10 cellular contexts compared by ENCODE assay signal in genomic region chr4:98656443-98656842, GRCh38. TPM values are rescaled to one million over a fixed set of nuclear protein-coding genes. Genes with fewer than 3 reads are reported as not detected.
A peak's percentile ranks its signal among the peaks of the same experiment; 100 is the strongest.
DNase-seq lines count a peak whose midpoint lies in the region; ATAC-seq and TF ChIP-seq lines count a peak whose summit lies in the region.
"Had no signal": no experiment of that assay in that cellular context is flagged by ENCODE, and none has a peak within 500 bp of the region (broad histone marks: within the 10 kb centered on the region; RNA-seq: fewer than 3 reads in every experiment).

No MANE protein-coding gene starts in this region.

- TF ChIP-seq POLR2A in tibial nerve (IDR thresholded peaks at IDR 0.05), result no peak

- peaks cover 64% of the 10 kb centered on the region for H3K4me1 ChIP-seq in adipocyte (ENCODE audit: control insufficient read depth, insufficient read depth, low read length)
- H3K4me1 ChIP-seq in tibial nerve, result peaks cover 0 to 56% (median 11%) of the 10 kb centered on the region in 4 donors
- peaks cover 12% of the 10 kb centered on the region for H3K4me1 ChIP-seq in upper lobe of right lung

- H3K4me3 Mint-ChIP-seq in activated naive CD4-positive, alpha-beta T cell treated with anti-CD3 and anti-CD28 coated beads, Interleukin-2, amount 10 ng/mL, durations not matched to agents 7 days and 5 days, result peak overlapping the region; percentile 90
- H3K4me3 Mint-ChIP-seq in memory B cell, result peak overlapping the region; percentile 97

- no peak for ATAC-seq in activated naive CD4-positive, alpha-beta T cell treated with anti-CD3 and anti-CD28 coated beads, Interleukin-2, amount 50 U/mL, for 72 hours
- ATAC-seq in memory B cell (ENCODE audit: low read depth) (no peak), upper lobe of right lung (no peak)
- ATAC-seq: right lobe of liver; stimulated activated naive B cell treated with anti-CD40 and anti-IgM and Interleukin-4, amounts not matched to agents 10 μg/mL and 1 μg/mL and 100 μg/mL, for 72 hours had no signal

- H3K9me3 Mint-ChIP-seq in activated naive CD4-positive, alpha-beta T cell treated with anti-CD3 and anti-CD28 coated beads, Interleukin-2, amount 10 ng/mL, durations not matched to agents 7 days and 5 days, result no peaks in the 10 kb centered on the region
- H3K9me3 Mint-ChIP-seq in activated naive CD4-positive, alpha-beta T cell treated with anti-CD3 and anti-CD28 coated beads, Interleukin-2, amount 50 U/mL, for 72 hours, result peaks cover 0 to 5% of the 10 kb centered on the region in 2 donors
- no peaks in the 10 kb centered on the region for H3K9me3 Mint-ChIP-seq in memory B cell
- H3K9me3 Mint-ChIP-seq: stimulated activated naive B cell treated with anti-CD40 and anti-IgM and Interleukin-4, amounts not matched to agents 10 μg/mL and 1 μg/mL and 100 μg/mL, for 72 hours had no signal

- H3K9ac ChIP-seq in adipocyte (ENCODE audit: low read length), result peak overlapping the region; percentile 88

- no peak for DNase-seq in activated naive CD4-positive, alpha-beta T cell treated with anti-CD3 and anti-CD28 coated beads, Interleukin-2, amount 10 ng/mL, durations not matched to agents 7 days and 5 days
- no peak for DNase-seq in activated naive CD4-positive, alpha-beta T cell treated with anti-CD3 and anti-CD28 coated beads, Interleukin-2, amount 50 U/mL, for 72 hours (ENCODE audit: low spot score in 2 of 2)
- DNase-seq in adipocyte (ENCODE audit: low read depth) (no peak), memory B cell (ENCODE audit: low spot score in 2 of 2) (no peak), tibial nerve (ENCODE audit: low spot score in 2 of 2) (no peak), NCI-H1694 (lab: John Stamatoyannopoulos, UW) (no peak), Kasumi-1 (lab: John Stamatoyannopoulos, UW) (no peak), upper lobe of right lung (no peak)
- DNase-seq: right lobe of liver; stimulated activated naive B cell treated with anti-CD40 and anti-IgM and Interleukin-4, amounts not matched to agents 10 μg/mL and 1 μg/mL and 100 μg/mL, for 72 hours had no signal

- peaks cover 12% of the 10 kb centered on the region for H3K36me3 Mint-ChIP-seq in activated naive CD4-positive, alpha-beta T cell treated with anti-CD3 and anti-CD28 coated beads, Interleukin-2, amount 10 ng/mL, durations not matched to agents 7 days and 5 days
- peaks cover 18 to 35% of the 10 kb centered on the region in 2 donors for H3K36me3 Mint-ChIP-seq in activated naive CD4-positive, alpha-beta T cell treated with anti-CD3 and anti-CD28 coated beads, Interleukin-2, amount 50 U/mL, for 72 hours
- peaks cover 2% of the 10 kb centered on the region for H3K36me3 Mint-ChIP-seq in memory B cell
- H3K36me3 Mint-ChIP-seq: stimulated activated naive B cell treated with anti-CD40 and anti-IgM and Interleukin-4, amounts not matched to agents 10 μg/mL and 1 μg/mL and 100 μg/mL, for 72 hours had no signal

- intact Hi-C loops in upper lobe of right lung (cut with DNase I), result no loop called here

- H3K27ac ChIP-seq in tibial nerve, result no peak overlapping the region
- no peak overlapping the region for H3K27ac ChIP-seq in upper lobe of right lung
- H3K27ac ChIP-seq: right lobe of liver had no signal

- H3K9me3 ChIP-seq in adipocyte (ENCODE audit: control insufficient read depth, low read length) (no peaks in the 10 kb centered on the region), tibial nerve (no peaks in the 10 kb centered on the region), upper lobe of right lung (no peaks in the 10 kb centered on the region)
- H3K9me3 ChIP-seq: right lobe of liver had no signal

- H3K27me3 Mint-ChIP-seq in activated naive CD4-positive, alpha-beta T cell treated with anti-CD3 and anti-CD28 coated beads, Interleukin-2, amount 10 ng/mL, durations not matched to agents 7 days and 5 days, result peaks cover 5% of the 10 kb centered on the region
- no peaks in the 10 kb centered on the region for H3K27me3 Mint-ChIP-seq in memory B cell

- peaks cover 61% of the 10 kb centered on the region for H3K4me1 Mint-ChIP-seq in activated naive CD4-positive, alpha-beta T cell treated with anti-CD3 and anti-CD28 coated beads, Interleukin-2, amount 10 ng/mL, durations not matched to agents 7 days and 5 days
- H3K4me1 Mint-ChIP-seq in memory B cell, result peaks cover 29% of the 10 kb centered on the region

- H3K27me3 ChIP-seq in adipocyte (replicated peaks; ENCODE audit: control insufficient read depth, insufficient read depth, low read length) (no peaks in the 10 kb centered on the region), tibial nerve (no peaks in the 10 kb centered on the region), upper lobe of right lung (no peaks in the 10 kb centered on the region)

- WGBS in tibial nerve, 2 donors, result 65 to 70% methylated on average over 5 of the region's 5 CpGs

- peak overlapping the region; percentile 86 for H3K4me3 ChIP-seq in adipocyte (ENCODE audit: low read length)
- H3K4me3 ChIP-seq in tibial nerve, result peak overlapping the region in 3 of 4 donors; percentile 64 to 87 (median 74)
- H3K4me3 ChIP-seq in upper lobe of right lung, result no peak overlapping the region

- TF ChIP-seq EP300 in tibial nerve (IDR thresholded peaks at IDR 0.05), result no peak

- peak overlapping the region; percentile 20 for H3K27ac Mint-ChIP-seq in activated naive CD4-positive, alpha-beta T cell treated with anti-CD3 and anti-CD28 coated beads, Interleukin-2, amount 10 ng/mL, durations not matched to agents 7 days and 5 days
- H3K27ac Mint-ChIP-seq in activated naive CD4-positive, alpha-beta T cell treated with anti-CD3 and anti-CD28 coated beads, Interleukin-2, amount 50 U/mL, for 72 hours, result peak overlapping the region in 1 of 2 donors; percentile 81
- no peak overlapping the region for H3K27ac Mint-ChIP-seq in memory B cell
- H3K27ac Mint-ChIP-seq: stimulated activated naive B cell treated with anti-CD40 and anti-IgM and Interleukin-4, amounts not matched to agents 10 μg/mL and 1 μg/mL and 100 μg/mL, for 72 hours had no signal

- TF ChIP-seq CTCF in tibial nerve (IDR thresholded peaks at IDR 0.05), result no peak
- TF ChIP-seq CTCF in upper lobe of right lung (IDR thresholded peaks at IDR 0.05), result no peak

- H3K36me3 ChIP-seq in adipocyte (ENCODE audit: control insufficient read depth, insufficient read depth, low read length, severe bottlenecking), result no peaks in the 10 kb centered on the region
- H3K36me3 ChIP-seq in tibial nerve, result no peaks in the 10 kb centered on the region
- no peaks in the 10 kb centered on the region for H3K36me3 ChIP-seq in upper lobe of right lung
- H3K36me3 ChIP-seq: right lobe of liver had no signal

- CTCF ChIA-PET in activated naive CD4-positive, alpha-beta T cell treated with anti-CD3 and anti-CD28 coated beads, Interleukin-2, amount 10 ng/mL, durations not matched to agents 7 days and 5 days (lab: Charles Lee), result interaction anchor here (1.0 kb wide), 1 partner anchor 189 kb away, joined by 3 read pairs; no protein-coding TSS in a partner anchor

RNA-seq across cellular contexts. Expression of gene TSPAN5, which starts 2.0 kb away (rescaled TPM):
- total RNA-seq in activated naive CD4-positive, alpha-beta T cell treated with anti-CD3 and anti-CD28 coated beads, Interleukin-2, amount 50 U/mL, for 72 hours, result 10 to 100 TPM; 11.0 to 26.7 TPM
- total RNA-seq in tibial nerve (10 to 100 TPM; 15.3 to 30.8 (median 25.6) TPM), upper lobe of right lung (6.9 TPM)
